Comparison of ENCODE assay signal across 2 cellular contexts in genomic region chr17:36844013-36844412, GRCh38.
A peak's percentile ranks its signal among the peaks of the same experiment; 100 is the strongest.
TF ChIP-seq lines count a peak whose summit lies in the region.

No MANE protein-coding gene starts in this region.

TF ChIP-seq in HEK293, 187 proteins besides CTCF, POLR2A, EP300 and RAD21:
- TF ChIP-seq ZNF148 (tag by site-specific recombination; IDR thresholded peaks at IDR 0.05; ENCODE audit: borderline replicate concordance), result no peak
- no peak for TF ChIP-seq ZNF664 (tag by site-specific recombination; IDR thresholded peaks at IDR 0.05)
- peak; percentile 64 for TF ChIP-seq ZNF366 (tag by site-specific recombination; conservative IDR thresholded peaks at IDR 0.05)
- TF ChIP-seq PRDM10 (tag by site-specific recombination; IDR thresholded peaks at IDR 0.05), result no peak

TF ChIP-seq in H1, 55 proteins besides CTCF, POLR2A, EP300 and RAD21:
- no peak for TF ChIP-seq ZNF274 (IDR thresholded peaks at IDR 0.05; ENCODE audit: borderline replicate concordance, extremely low read depth, low read length)
- TF ChIP-seq CHD7 (IDR thresholded peaks at IDR 0.05; ENCODE audit: insufficient replicate concordance, low read length), result no peak
- TF ChIP-seq EGR1 (IDR thresholded peaks at IDR 0.05; ENCODE audit: borderline replicate concordance, low read depth, low read length), result no peak
- no peak for TF ChIP-seq SAP30 (IDR thresholded peaks at IDR 0.05; ENCODE audit: insufficient read depth, insufficient replicate concordance, low read length)
- TF ChIP-seq HDAC2 (IDR thresholded peaks at IDR 0.05; ENCODE audit: borderline replicate concordance in 1 of 2, low read depth in 2 of 2, low read length in 2 of 2), result no peak
- no peak for TF ChIP-seq NRF1 (IDR thresholded peaks at IDR 0.05; ENCODE audit: low read depth, low read length)
- TF ChIP-seq TAF7 (optimal IDR thresholded peaks at IDR 0.05; ENCODE audit: borderline replicate concordance, low read depth, low read length), result no peak
- TF ChIP-seq ASH2L (IDR thresholded peaks at IDR 0.05; ENCODE audit: low read length), result no peak
- TF ChIP-seq POLR2AphosphoS5 (IDR thresholded peaks at IDR 0.05; ENCODE audit: low read depth, low read length), result no peak
- TF ChIP-seq KDM4A (IDR thresholded peaks at IDR 0.05; ENCODE audit: low read depth, low read length, severe bottlenecking), result no peak
- TF ChIP-seq, protein P1, sequence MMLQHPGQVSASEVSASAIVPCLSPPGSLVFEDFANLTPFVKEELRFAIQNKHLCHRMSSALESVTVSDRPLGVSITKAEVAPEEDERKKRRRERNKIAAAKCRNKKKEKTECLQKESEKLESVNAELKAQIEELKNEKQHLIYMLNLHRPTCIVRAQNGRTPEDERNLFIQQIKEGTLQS (IDR thresholded peaks at IDR 0.05; ENCODE audit: insufficient read depth, low read depth, low read length), result no peak
- TF ChIP-seq KDM5A (IDR thresholded peaks at IDR 0.05; ENCODE audit: low read length), result no peak
- no peak for TF ChIP-seq GTF2F1 (IDR thresholded peaks at IDR 0.05; ENCODE audit: borderline replicate concordance, low read depth, low read length)
- TF ChIP-seq KDM1A (IDR thresholded peaks at IDR 0.05; ENCODE audit: borderline replicate concordance, low read length), result no peak
- no peak for TF ChIP-seq JUN (IDR thresholded peaks at IDR 0.05; ENCODE audit: low read depth, low read length)
- no peak for TF ChIP-seq YY1 (IDR thresholded peaks at IDR 0.05; ENCODE audit: low read depth, low read length)
TF ChIP-seq in H1: peak in this region for 0.
